ENCODE assay signal across 9 cellular contexts in the genomic region with DNA sequence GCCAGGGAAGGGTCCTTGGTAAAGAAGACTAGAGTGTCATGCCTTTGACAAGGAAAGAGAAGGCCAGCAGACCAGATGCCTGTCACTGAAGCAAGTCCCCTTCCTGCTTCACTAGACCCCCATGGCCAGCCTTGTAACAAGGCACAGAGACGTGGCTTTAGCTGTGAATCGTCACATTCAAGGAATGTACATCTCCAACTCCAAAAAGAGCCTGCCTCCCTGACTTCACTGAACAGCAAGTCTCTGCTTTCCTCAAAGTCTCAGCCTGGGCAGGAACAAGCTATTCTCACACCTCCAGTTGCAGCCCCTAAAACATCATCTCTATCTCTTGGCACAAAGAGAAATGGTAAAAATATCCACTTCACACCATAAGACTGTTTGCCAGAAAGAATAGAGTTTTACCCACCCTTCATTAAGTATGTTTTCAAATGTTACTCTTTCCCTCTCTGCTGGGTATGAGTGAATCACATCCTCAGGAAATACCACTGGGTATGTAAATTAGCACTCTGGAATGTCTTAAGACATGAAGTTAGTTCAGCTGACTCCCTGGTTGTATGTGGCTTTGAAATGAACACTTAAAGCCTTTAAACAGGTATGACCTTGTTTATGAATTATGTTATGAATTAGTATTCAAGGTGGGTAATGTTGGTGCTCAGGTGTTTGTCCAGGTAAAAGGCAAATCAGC. TPM values are rescaled to one million over a fixed set of nuclear protein-coding genes. Genes with fewer than 3 reads are reported as not detected.
A peak's percentile ranks its signal among the peaks of the same experiment; 100 is the strongest.
DNase-seq lines count a peak whose midpoint lies in the region; ATAC-seq and TF ChIP-seq lines count a peak whose summit lies in the region.
"Had no signal": no experiment of that assay in that cellular context is flagged by ENCODE, and none has a peak within 500 bp of the region (broad histone marks: within the 10 kb centered on the region; RNA-seq: fewer than 3 reads in every experiment).

No MANE protein-coding gene starts in this region.

- H2BK120ac ChIP-seq in neuronal stem cell (ENCODE audit: low read depth, low read length): no peak overlapping the region

- no peak overlapping the region for H3K4ac ChIP-seq in neuronal stem cell (ENCODE audit: low read length)

- intact Hi-C loops in Calu3 (cut with micrococcal nuclease; ENCODE audit: unreplicated experiment): loop anchor here (1.0 to 2.0 kb wide), 2 partner anchors 48 to 61 kb away; no protein-coding TSS in a partner anchor

- H2BK5ac ChIP-seq in neuronal stem cell (ENCODE audit: low read length): no peak overlapping the region

- no peaks in the 10 kb centered on the region for H3K27me3 Mint-ChIP-seq in Calu3 (ENCODE audit: unreplicated experiment)
- H3K27me3 Mint-ChIP-seq in effector memory CD8-positive, alpha-beta T cell: no peaks in the 10 kb centered on the region

- no peak overlapping the region for H4K8ac ChIP-seq in neuronal stem cell (ENCODE audit: low read depth, low read length)

- no peaks in the 10 kb centered on the region for H3F3A ChIP-seq in MM.1S (ENCODE audit: insufficient read depth, low read length)

- no peaks in the 10 kb centered on the region for H3K79me1 ChIP-seq in neuronal stem cell (ENCODE audit: low read depth, low read length)

- BruUV-seq in Calu3 (replicated peaks; lab: Mats Ljungman, UMichigan): TSS peak; percentile 73

- H2AFZ ChIP-seq in MM.1S (ENCODE audit: low read length): no peak overlapping the region
- H2AFZ ChIP-seq in neuronal stem cell (ENCODE audit: low read length): peak overlapping the region; percentile 68

- H3K27ac ChIP-seq in MM.1S (ENCODE audit: low read length) (no peak overlapping the region), duodenal mucosa (ENCODE audit: low read depth, low read length) (peak overlapping the region; percentile 34), neuronal stem cell (replicated peaks; ENCODE audit: low read length) (no peak overlapping the region), SJCRH30 (no peak overlapping the region)

- no peak overlapping the region for H3K9ac ChIP-seq in MM.1S (ENCODE audit: low read length)
- no peak overlapping the region for H3K9ac ChIP-seq in duodenal mucosa (ENCODE audit: low read depth in 1 of 2, low read length in 2 of 2)
- H3K9ac ChIP-seq in neuronal stem cell (ENCODE audit: low read depth, low read length, poor library complexity): no peak overlapping the region

- no peak for ATAC-seq in HG02763 (IDR thresholded peaks at IDR 0.05; ENCODE audit: unreplicated experiment)
- ATAC-seq in effector memory CD8-positive, alpha-beta T cell (replicated peaks): no peak
- no peak for ATAC-seq in GM18867 (IDR thresholded peaks at IDR 0.05; ENCODE audit: unreplicated experiment)

- H2BK12ac ChIP-seq in neuronal stem cell (ENCODE audit: low read length): no peak overlapping the region

- H2AK5ac ChIP-seq in neuronal stem cell (ENCODE audit: low read depth, low read length): no peak overlapping the region

- H3K4me3 ChIP-seq in MM.1S (ENCODE audit: low read length): no peak overlapping the region
- H3K4me3 ChIP-seq in duodenal mucosa (ENCODE audit: low read depth in 1 of 2, low read length in 2 of 2): no peak overlapping the region
- no peak overlapping the region for H3K4me3 ChIP-seq in neuronal stem cell (ENCODE audit: low read length in 2 of 2)
- H3K4me3 ChIP-seq in SJCRH30: no peak overlapping the region

- H3K27me3 ChIP-seq in MM.1S (replicated peaks; ENCODE audit: insufficient read depth, low read length) (no peaks in the 10 kb centered on the region), duodenal mucosa (ENCODE audit: control insufficient read depth in 1 of 2, insufficient read depth in 2 of 2, low read length in 2 of 2) (no peaks in the 10 kb centered on the region), neuronal stem cell (ENCODE audit: control insufficient read depth in 3 of 3, insufficient read depth in 3 of 3, low read depth in 1 of 3, low read length in 3 of 3) (no peaks in the 10 kb centered on the region), SJCRH30 (no peaks in the 10 kb centered on the region)

- H3K9me3 ChIP-seq in MM.1S (replicated peaks; ENCODE audit: insufficient read depth, low read length) (no peaks in the 10 kb centered on the region), duodenal mucosa (ENCODE audit: control insufficient read depth in 1 of 2, low read length in 2 of 2) (no peaks in the 10 kb centered on the region), neuronal stem cell (replicated peaks in 1 of 2; ENCODE audit: control insufficient read depth in 2 of 2, insufficient read depth in 1 of 2, low read depth in 1 of 2, low read length in 2 of 2) (no peaks in the 10 kb centered on the region), SJCRH30 (replicated peaks) (no peaks in the 10 kb centered on the region)

- H3K23ac ChIP-seq in neuronal stem cell (ENCODE audit: low read depth, low read length, poor library complexity): no peak overlapping the region

- H3K9me2 ChIP-seq in MM.1S (replicated peaks; ENCODE audit: insufficient read depth, low read length): no peaks in the 10 kb centered on the region

- H3K18ac ChIP-seq in neuronal stem cell (ENCODE audit: low read length): no peak overlapping the region

- CTCF ChIA-PET in Calu3 (lab: Charles Lee): interaction anchor here (0.8 to 3.3 kb wide), 4 partner anchors 43 to 79 kb away, joined by 4 to 16 read pairs (median 12); a partner anchor contains a TSS

- H3K36me3 Mint-ChIP-seq in Calu3 (ENCODE audit: insufficient read depth, unreplicated experiment): peaks cover 16% of the 10 kb centered on the region
- no peaks in the 10 kb centered on the region for H3K36me3 Mint-ChIP-seq in effector memory CD8-positive, alpha-beta T cell (ENCODE audit: insufficient read depth)

- H4K91ac ChIP-seq in neuronal stem cell (ENCODE audit: low read depth, low read length, poor library complexity): no peak overlapping the region

- no peaks in the 10 kb centered on the region for H3K4me1 ChIP-seq in MM.1S (ENCODE audit: low read length)
- peaks cover 34 to 59% of the 10 kb centered on the region in 2 donors for H3K4me1 ChIP-seq in duodenal mucosa (ENCODE audit: control insufficient read depth in 1 of 2, insufficient read depth in 2 of 2, low read length in 2 of 2)
- peaks cover 3 to 7% of the 10 kb centered on the region in 2 donors for H3K4me1 ChIP-seq in neuronal stem cell (ENCODE audit: control insufficient read depth in 2 of 2, insufficient read depth in 1 of 2, low read depth in 1 of 2, low read length in 2 of 2)
- H3K4me1 ChIP-seq in SJCRH30: no peaks in the 10 kb centered on the region

- peak overlapping the region; percentile 71 for H3K4me3 Mint-ChIP-seq in Calu3 (ENCODE audit: low read depth, unreplicated experiment)
- no peak overlapping the region for H3K4me3 Mint-ChIP-seq in effector memory CD8-positive, alpha-beta T cell
- H3K4me3 Mint-ChIP-seq: neural crest cell had no signal

- peak overlapping the region; percentile 99 for H3K27ac Mint-ChIP-seq in Calu3 (ENCODE audit: unreplicated experiment)
- H3K27ac Mint-ChIP-seq in effector memory CD8-positive, alpha-beta T cell: peak overlapping the region in 1 of 2 donors; percentile 63

- H4K20me1 ChIP-seq in MM.1S (ENCODE audit: insufficient read depth, low read length): no peaks in the 10 kb centered on the region

- no peak for DNase-seq in Calu3
- peak; percentile 14 for DNase-seq in MM.1S
- no peak for DNase-seq in neuronal stem cell (ENCODE audit: low spot score)
- no peak for DNase-seq in effector memory CD8-positive, alpha-beta T cell
- no peak for DNase-seq in SJCRH30

- H3K14ac ChIP-seq in neuronal stem cell (ENCODE audit: low read length): no peak overlapping the region

- H3K79me2 ChIP-seq in MM.1S (ENCODE audit: low read length): no peaks in the 10 kb centered on the region

- H3K9me3 Mint-ChIP-seq in Calu3 (ENCODE audit: low read depth, unreplicated experiment): peaks cover 4% of the 10 kb centered on the region
- no peaks in the 10 kb centered on the region for H3K9me3 Mint-ChIP-seq in effector memory CD8-positive, alpha-beta T cell
- H3K9me3 Mint-ChIP-seq: neural crest cell had no signal

- no peaks in the 10 kb centered on the region for H3K36me3 ChIP-seq in MM.1S (replicated peaks; ENCODE audit: insufficient read depth, low read length)
- no peaks in the 10 kb centered on the region for H3K36me3 ChIP-seq in duodenal mucosa (ENCODE audit: control insufficient read depth in 1 of 2, insufficient read depth in 2 of 2, low read length in 2 of 2)
- H3K36me3 ChIP-seq in neuronal stem cell (replicated peaks in 1 of 2; ENCODE audit: control insufficient read depth in 2 of 2, insufficient read depth in 2 of 2, low read length in 2 of 2): no peaks in the 10 kb centered on the region
- no peaks in the 10 kb centered on the region for H3K36me3 ChIP-seq in SJCRH30

- no CpG with 5 or more reads among the region's 2 CpGs for WGBS in neuronal stem cell (ENCODE audit: extremely low coverage in 2 of 2, insufficient read length in 2 of 2, insufficient replicate concordance in 1 of 2), 2 donors

- H3K4me1 Mint-ChIP-seq in Calu3 (ENCODE audit: low read depth, unreplicated experiment): peaks cover 86% of the 10 kb centered on the region
- peaks cover 11 to 16% of the 10 kb centered on the region in 2 donors for H3K4me1 Mint-ChIP-seq in effector memory CD8-positive, alpha-beta T cell (ENCODE audit: low read depth in 2 of 2)

- H2BK15ac ChIP-seq in neuronal stem cell (ENCODE audit: low read length): no peak overlapping the region

- TF ChIP-seq CTCF in Calu3 (IDR thresholded peaks at IDR 0.05; ENCODE audit: unreplicated experiment): no peak
- TF ChIP-seq CTCF in MM.1S (IDR thresholded peaks at IDR 0.05; ENCODE audit: low read length): no peak

- no peak overlapping the region for H3K4me2 ChIP-seq in MM.1S (ENCODE audit: low read depth, low read length)
- H3K4me2 ChIP-seq in neuronal stem cell (ENCODE audit: insufficient read depth, low read length, poor library complexity, severe bottlenecking): no peak overlapping the region

RNA-seq across cellular contexts. Expression of a gene that starts 46.4 kb away (rescaled TPM):
- total RNA-seq in Calu3 (2022): 52.8 and 76.5 TPM in 2 replicates
- not detected for polyA plus RNA-seq in neuronal stem cell (2013, experiment 1 of 2)
- not detected for polyA plus RNA-seq in neuronal stem cell (2013, experiment 2 of 2)
- total RNA-seq in SJCRH30 (2014; rRNA removed; shearing (Covaris generic)): 0.18 and 0.20 TPM in 2 replicates

Comparison
In these comparisons a context has a peak if more than half of its experiments do, and no peak if none do; other contexts are left out.
1. RNA of a gene that starts 46.4 kb away (total RNA-seq): 52.8 to 76.5 TPM in Calu3; 0.18 to 0.20 TPM in SJCRH30; every median in the first group is over 10 times any median in the second.